In genomic region chr1:109773203-109773899, GRCh38 we compare ENCODE assay signal across 8 cellular contexts. TPM values are rescaled to one million over a fixed set of nuclear protein-coding genes. Genes with fewer than 3 reads are reported as not detected.
A peak's percentile ranks its signal among the peaks of the same experiment; 100 is the strongest.
DNase-seq lines count a peak whose midpoint lies in the region; ATAC-seq, FAIRE-seq and TF ChIP-seq lines count a peak whose summit lies in the region.

No MANE protein-coding gene starts in this region.

- ATAC-seq in GM21526 (IDR thresholded peaks at IDR 0.05; ENCODE audit: low FRiP score, unreplicated experiment), result peak; percentile 72
- ATAC-seq in pancreas, result peak; percentile 88 to 93 (median 92)
- ATAC-seq in upper lobe of right lung, result peak; percentile 90

- FAIRE-seq in D721Med (lab: Jason Lieb, UNC) (no peak), pancreas (lab: Jason Lieb, UNC) (no peak)

- H3K4me3 ChIP-seq in MG63 (no peak overlapping the region), pancreas (no peak overlapping the region), upper lobe of right lung (no peak overlapping the region)

- TF ChIP-seq CTCF in D721Med (IDR thresholded peaks at IDR 0.05; ENCODE audit: insufficient read depth, missing control alignments) (peak; percentile 82), RWPE1 (conservative IDR thresholded peaks at IDR 0.05; ENCODE audit: low read depth) (peak; percentile 85), pancreas (IDR thresholded peaks at IDR 0.05) (peak; percentile 68 to 78 (median 73)), upper lobe of right lung (IDR thresholded peaks at IDR 0.05) (peak; percentile 87)

- CTCF ChIA-PET in RWPE1 (lab: Yijun Ruan, JAX), result interaction anchor here (0.6 to 11.7 kb wide), 10 partner anchors 9 to 340 kb away, joined by 3 to 239 read pairs (median 3); partner anchors contain the start of gene AHCYL1

- H3K27ac ChIP-seq in RWPE1, result no peak overlapping the region
- H3K27ac ChIP-seq in pancreas, result no peak overlapping the region
- H3K27ac ChIP-seq in upper lobe of right lung, result no peak overlapping the region

- H3K9me3 ChIP-seq in MG63, result no peaks in the 10 kb centered on the region
- H3K9me3 ChIP-seq in pancreas, result no peaks in the 10 kb centered on the region
- H3K9me3 ChIP-seq in upper lobe of right lung, result no peaks in the 10 kb centered on the region

- DNase-seq in D721Med (ENCODE audit: insufficient read length, low spot score) (peak; percentile 62), MG63 (peak; percentile 94), RWPE1 (ENCODE audit: low spot score) (peak; percentile 75), foreskin melanocyte (peak; percentile 84), pancreas (peak; percentile 76 to 91 (median 82)), upper lobe of right lung (peak; percentile 88)
- DNase-seq in activated T-helper 9 cell treated with anti-CD3 and anti-CD28 coated beads, Interleukin-2, amount 50 U/mL, for 16 hours (ENCODE audit: low read depth), result peak; percentile 34

- no peaks in the 10 kb centered on the region for H3K4me1 ChIP-seq in pancreas
- H3K4me1 ChIP-seq in upper lobe of right lung, result no peaks in the 10 kb centered on the region

- no peaks in the 10 kb centered on the region for H3K27me3 ChIP-seq in MG63
- H3K27me3 ChIP-seq in pancreas, result no peaks in the 10 kb centered on the region
- no peaks in the 10 kb centered on the region for H3K27me3 ChIP-seq in upper lobe of right lung

- WGBS in pancreas, 2 donors, result 40 to 45% methylated on average over 17 of the region's 17 CpGs

- intact Hi-C loops in pancreas (cut with DNase I) (loop anchor here in 2 of 3 donors (5.0 to 10.0 kb wide), 4 partner anchors 131 to 231 kb away; partner anchors contain the start of gene GNAI3 (in 1 of the 2)), upper lobe of right lung (cut with DNase I) (loop anchor here (5.0 to 10.0 kb wide), 2 partner anchors 131 to 229 kb away; partner anchors contain the start of gene GNAI3)

- POLR2A ChIA-PET in RWPE1 (lab: Yijun Ruan, JAX; ENCODE audit: low non-redundant PET), result no interaction called here

- H3K36me3 ChIP-seq in MG63, result no peaks in the 10 kb centered on the region
- no peaks in the 10 kb centered on the region for H3K36me3 ChIP-seq in pancreas
- H3K36me3 ChIP-seq in upper lobe of right lung, result no peaks in the 10 kb centered on the region

RNA-seq across cellular contexts. Expression of gene EPS8L3, which starts 9.6 kb away (rescaled TPM):
- total RNA-seq in MG63 (2014; rRNA removed; shearing (Covaris generic); ENCODE audit: low replicate concordance), result not detected in 2 replicates
- total RNA-seq in pancreas (1 to 10 TPM in 5 of 6 donors, under 1 TPM in 1; 0.39 to 3.2 (median 1.4) TPM), upper lobe of right lung (not detected)
- polyA plus RNA-seq in pancreas, result 1 to 10 TPM in 1 of 2 donors, under 1 TPM in 1; 0.46 to 4.3 TPM

RNA-seq across cellular contexts. Expression of gene GSTM3, which starts 32.5 kb away (rescaled TPM):
- total RNA-seq in MG63 (2014; rRNA removed; shearing (Covaris generic); ENCODE audit: low replicate concordance), result 47.2 and 80.3 TPM in 2 replicates
- 10 to 100 TPM; 13.9 to 29.0 (median 19.1) TPM for total RNA-seq in pancreas
- polyA plus RNA-seq in pancreas, result 10 to 100 TPM; 37.2 to 58.1 TPM
- 29.7 TPM for total RNA-seq in upper lobe of right lung

Comparison
In these comparisons a context has a peak if more than half of its experiments do, and no peak if none do; other contexts are left out.
1. DNase-seq: peak in every context shown above with its lines; median percentile 94 in MG63; 88 in upper lobe of right lung; 84 in foreskin melanocyte; 82 in pancreas; 75 in RWPE1; 62 in D721Med; 34 in activated T-helper 9 cell treated with anti-CD3 and anti-CD28 coated beads, Interleukin-2, amount 50 U/mL, for 16 hours.